ENCODE assay signal across 36 cellular contexts in genomic region chr2:157279331-157279730, GRCh38. TPM values are rescaled to one million over a fixed set of nuclear protein-coding genes. Genes with fewer than 3 reads are reported as not detected.
"Had no signal": no experiment of that assay in that cellular context is flagged by ENCODE, and none has a peak within 500 bp of the region (broad histone marks: within the 10 kb centered on the region; RNA-seq: fewer than 3 reads in every experiment).

No MANE protein-coding gene starts in this region.

- H3K4me3 ChIP-seq: adrenal gland, ascending aorta, breast epithelium, cardiac muscle cell, coronary artery, dorsolateral prefrontal cortex, esophagus squamous epithelium, gastroesophageal sphincter had no signal

- H3K4me1 ChIP-seq: adrenal gland, ascending aorta, breast epithelium, esophagus squamous epithelium, gastroesophageal sphincter had no signal

- H3K27me3 ChIP-seq: adrenal gland, ascending aorta, breast epithelium, cardiac muscle cell, esophagus squamous epithelium, gastroesophageal sphincter had no signal

- H3K9me3 ChIP-seq: adrenal gland, ascending aorta, esophagus squamous epithelium had no signal

- H3K36me3 ChIP-seq: adrenal gland, ascending aorta, breast epithelium, cardiac muscle cell, esophagus squamous epithelium, gastroesophageal sphincter, WERI-Rb-1 had no signal

- ATAC-seq: activated CD4-positive, CD25-positive, alpha-beta regulatory T cell treated with anti-CD3 and anti-CD28 coated beads, Interleukin-2, amount 50 U/mL, for 24 hours; activated CD8-positive, alpha-beta T cell treated with anti-CD3 and anti-CD28 coated beads for 36 hours; activated naive CD8-positive, alpha-beta T cell treated with anti-CD3 and anti-CD28 coated beads, Interleukin-2, amount 50 U/mL, for 24 hours; activated T-cell treated with anti-CD3 and anti-CD28 coated beads, Interleukin-2, amount 50 U/mL, for 4 hours; activated T-helper 17 cell treated with anti-CD3 and anti-CD28 coated beads, Interleukin-2, amount 50 U/mL, for 72 hours; gastroesophageal sphincter; T-helper 17 cell had no signal

- H3K27ac ChIP-seq: adrenal gland, ascending aorta, breast epithelium, cardiac muscle cell, coronary artery, dorsolateral prefrontal cortex, gastroesophageal sphincter, WERI-Rb-1 had no signal

- DNase-seq: activated B cell treated with CpG ODN at 0.5 μM for 24 hours; activated CD4-positive, alpha-beta T cell treated with anti-CD3 and anti-CD28 coated beads for 48 hours; activated CD4-positive, alpha-beta T cell treated with anti-CD3 and anti-CD28 coated beads, Interleukin-2, amount 50 U/mL, for 1 hour; activated CD4-positive, alpha-beta T cell treated with anti-CD3 and anti-CD28 coated beads, Interleukin-2, amount 50 U/mL, for 48 hours; activated CD8-positive, alpha-beta memory T cell treated with anti-CD3 and anti-CD28 coated beads for 24 hours; activated CD8-positive, alpha-beta T cell treated with anti-CD3 and anti-CD28 coated beads for 36 hours; activated effector memory CD4-positive, alpha-beta T cell treated with Interleukin-2 at 50 U/mL for 16 hours; activated gamma-delta T cell treated with Interleukin-2 at 50 U/mL for 16 hours; activated naive CD4-positive, alpha-beta T cell treated with Interleukin-2 at 50 U/mL for 16 hours; activated naive CD8-positive, alpha-beta T cell treated with anti-CD3 and anti-CD28 coated beads for 36 hours; activated naive CD8-positive, alpha-beta T cell treated with anti-CD3 and anti-CD28 coated beads, Interleukin-2, amount 50 U/mL, for 24 hours; activated T-cell treated with anti-CD3 and anti-CD28 coated beads, Interleukin-2, amount 50 U/mL, for 4 hours; adrenal gland; amygdala; central memory CD4-positive, alpha-beta T cell; cerebellar nuclear complex; dorsolateral prefrontal cortex; effector memory CD4-positive, alpha-beta T cell; endodermal cell; erythroblast; esophagus squamous epithelium; foreskin melanocyte; T-helper 1 cell; T-helper 17 cell; T1000; WERI-Rb-1 had no signal

RNA-seq across cellular contexts. Expression of gene GALNT5, which starts 21.8 kb away (rescaled TPM):
- total RNA-seq: activated B cell treated with CpG ODN at 0.5 μM for 24 hours; activated CD8-positive, alpha-beta T cell treated with anti-CD3 and anti-CD28 coated beads for 36 hours; activated naive CD8-positive, alpha-beta T cell treated with anti-CD3 and anti-CD28 coated beads for 36 hours; T-helper 17 cell had no signal

RNA-seq across cellular contexts. Expression of gene ERMN, which starts 46.3 kb away (rescaled TPM):
- total RNA-seq: ascending aorta, fibroblast of villous mesenchyme, glomerular endothelial cell had no signal
- polyA plus RNA-seq: cardiac muscle cell, fibroblast of lung had no signal
